ENCODE assay signal across 13 cellular contexts in genomic region chr5:7851617-7852289, GRCh38. TPM values are rescaled to one million over a fixed set of nuclear protein-coding genes. Genes with fewer than 3 reads are reported as not detected.
DNase-seq lines count a peak whose midpoint lies in the region; TF ChIP-seq lines count a peak whose summit lies in the region.
"Had no signal": no experiment of that assay in that cellular context is flagged by ENCODE, and none has a peak within 500 bp of the region (broad histone marks: within the 10 kb centered on the region; RNA-seq: fewer than 3 reads in every experiment).

No MANE protein-coding gene starts in this region.

- H3K4me1 ChIP-seq in Caco-2: no peaks in the 10 kb centered on the region; the same call in 1 of the 2 replicates
- H3K4me1 ChIP-seq in Loucy (ENCODE audit: insufficient read depth, low read length, poor library complexity, severe bottlenecking): peaks cover 11% of the 10 kb centered on the region
- H3K4me1 ChIP-seq in hepatocyte (ENCODE audit: insufficient read depth): no peaks in the 10 kb centered on the region
- peaks cover 3% of the 10 kb centered on the region for H3K4me1 ChIP-seq in osteoblast (ENCODE audit: insufficient read depth, low read length)
- H3K4me1 ChIP-seq in suprapubic skin: peaks cover 22% of the 10 kb centered on the region

- TSS peak; percentile 54 for BruUV-seq in Caco-2 (replicated peaks; lab: Mats Ljungman, UMichigan)

- no peaks in the 10 kb centered on the region for H3K27me3 ChIP-seq in Caco-2 (replicated peaks; ENCODE audit: control insufficient read depth, insufficient read depth, low read length)
- H3K27me3 ChIP-seq in Loucy (ENCODE audit: insufficient read depth, low read length, poor library complexity, severe bottlenecking): no peaks in the 10 kb centered on the region
- no peaks in the 10 kb centered on the region for H3K27me3 ChIP-seq in hepatocyte
- peaks cover 14% of the 10 kb centered on the region for H3K27me3 ChIP-seq in osteoblast (ENCODE audit: insufficient read depth, low read length)
- H3K27me3 ChIP-seq in H7 (ENCODE audit: control insufficient read depth, insufficient read depth, low read length): peaks cover 21% of the 10 kb centered on the region
- peaks cover 8% of the 10 kb centered on the region for H3K27me3 ChIP-seq in suprapubic skin
- H3K27me3 ChIP-seq: adrenal gland had no signal

- H4K20me1 ChIP-seq in Loucy (ENCODE audit: insufficient read depth, low read length, poor library complexity, severe bottlenecking): no peaks in the 10 kb centered on the region
- no peaks in the 10 kb centered on the region for H4K20me1 ChIP-seq in hepatocyte (ENCODE audit: insufficient read depth, poor library complexity, severe bottlenecking)
- H4K20me1 ChIP-seq in osteoblast (ENCODE audit: insufficient read depth, low read length): no peaks in the 10 kb centered on the region

- no peaks in the 10 kb centered on the region for H3K9me3 Mint-ChIP-seq in Caco-2 (ENCODE audit: unreplicated experiment)

- TF ChIP-seq POLR2A in suprapubic skin (IDR thresholded peaks at IDR 0.05): no peak

- CTCF ChIA-PET in Caco-2 (lab: Charles Lee): interaction anchor here (0.5 to 2.6 kb wide), 3 partner anchors 18 to 189 kb away, joined by 3 to 10 read pairs (median 10); partner anchors contain the start of genes FASTKD3 and MTRR

- TF ChIP-seq CTCF in Caco-2 (IDR thresholded peaks at IDR 0.05; ENCODE audit: insufficient read depth in 1 of 2, low read depth in 1 of 2, low read length in 1 of 2, severe bottlenecking in 1 of 2, unreplicated experiment in 1 of 2) (no peak), Loucy (conservative IDR thresholded peaks at IDR 0.05; ENCODE audit: low read length) (no peak), hepatocyte (IDR thresholded peaks at IDR 0.05; ENCODE audit: poor library complexity) (no peak), osteoblast (IDR thresholded peaks at IDR 0.05; ENCODE audit: extremely low read depth, low read depth, low read length) (no peak), suprapubic skin (IDR thresholded peaks at IDR 0.05) (no peak)

- H3K9me3 ChIP-seq in Caco-2 (peaks cover 5% of the 10 kb centered on the region; the same call in 1 of the 2 replicates), Loucy (ENCODE audit: insufficient read depth, low read depth, low read length) (no peaks in the 10 kb centered on the region), hepatocyte (ENCODE audit: low read depth) (no peaks in the 10 kb centered on the region), osteoblast (ENCODE audit: low read depth, low read length) (no peaks in the 10 kb centered on the region), suprapubic skin (no peaks in the 10 kb centered on the region)
- H3K9me3 ChIP-seq: adrenal gland, gastroesophageal sphincter, SK-N-SH had no signal

- no peaks in the 10 kb centered on the region for H3K79me2 ChIP-seq in Loucy (ENCODE audit: insufficient read depth, low read length)
- no peaks in the 10 kb centered on the region for H3K79me2 ChIP-seq in hepatocyte
- H3K79me2 ChIP-seq in osteoblast (ENCODE audit: insufficient read depth, low read length): no peaks in the 10 kb centered on the region

- no peak overlapping the region for H3K4me2 ChIP-seq in Loucy (ENCODE audit: low read depth, low read length, poor library complexity, severe bottlenecking)
- H3K4me2 ChIP-seq in hepatocyte: peak overlapping the region; percentile 96
- H3K4me2 ChIP-seq in osteoblast (ENCODE audit: insufficient read depth, low read length): no peak overlapping the region

- H3K9ac ChIP-seq in Loucy (ENCODE audit: low read depth, low read length, poor library complexity, severe bottlenecking): no peak overlapping the region
- H3K9ac ChIP-seq: SK-N-SH had no signal

- no peaks in the 10 kb centered on the region for H3F3A ChIP-seq in Loucy (ENCODE audit: low read depth)

- no peak for TF ChIP-seq EP300 in suprapubic skin (IDR thresholded peaks at IDR 0.05)

- H3K4me1 Mint-ChIP-seq in Caco-2 (ENCODE audit: low read depth, unreplicated experiment): peaks cover 3% of the 10 kb centered on the region

- intact Hi-C loops in Caco-2 (cut with micrococcal nuclease; ENCODE audit: unreplicated experiment): loop anchor here (2.0 to 10.0 kb wide), 2 partner anchors 35 to 87 kb away; no protein-coding TSS in a partner anchor

- H3K36me3 ChIP-seq in Caco-2 (ENCODE audit: control insufficient read depth, insufficient read depth, low read length) (no peaks in the 10 kb centered on the region), Loucy (ENCODE audit: insufficient read depth, low read length) (no peaks in the 10 kb centered on the region), hepatocyte (replicated peaks; ENCODE audit: insufficient read depth, low read depth) (no peaks in the 10 kb centered on the region), osteoblast (ENCODE audit: insufficient read depth, low read length) (no peaks in the 10 kb centered on the region), H7 (replicated peaks; ENCODE audit: control insufficient read depth, insufficient read depth, low read length) (no peaks in the 10 kb centered on the region), suprapubic skin (no peaks in the 10 kb centered on the region)
- H3K36me3 ChIP-seq: adrenal gland, gastroesophageal sphincter had no signal

- DNase-seq in Caco-2 (no peak), hepatocyte (ENCODE audit: low spot score) (no peak), osteoblast (ENCODE audit: insufficient read length, low spot score, missing footprints) (peak; percentile 55), H7 (no peak), suprapubic skin (ENCODE audit: low spot score in 2 of 2) (no peak), NCI-H1694 (lab: John Stamatoyannopoulos, UW) (no peak)
- DNase-seq: HCEC 1CT, NCI-H187 had no signal

- H3K9me2 ChIP-seq in Loucy (replicated peaks; ENCODE audit: low read depth, low read length) (no peaks in the 10 kb centered on the region), hepatocyte (replicated peaks; ENCODE audit: insufficient read depth) (no peaks in the 10 kb centered on the region)
- H3K9me2 ChIP-seq: SK-N-SH had no signal

- H3K27me3 Mint-ChIP-seq in Caco-2 (ENCODE audit: insufficient read depth, unreplicated experiment): peaks cover 8% of the 10 kb centered on the region

- H3K36me3 Mint-ChIP-seq in Caco-2 (ENCODE audit: insufficient read depth, unreplicated experiment): peaks cover 6% of the 10 kb centered on the region

- H3K4me3 Mint-ChIP-seq in Caco-2 (ENCODE audit: unreplicated experiment): peak overlapping the region; percentile 79

- 71% methylated on average over 8 of the region's 8 CpGs for WGBS in hepatocyte (ENCODE audit: low lambda C conversion rate, missing lambda C conversion rate)
- 92% methylated on average over 8 of the region's 8 CpGs for WGBS in suprapubic skin

- H3K27ac ChIP-seq in hepatocyte (no peak overlapping the region), osteoblast (ENCODE audit: low read depth, low read length) (no peak overlapping the region), suprapubic skin (no peak overlapping the region)

- no peak overlapping the region for H3K4me3 ChIP-seq in Caco-2 (ENCODE audit: low read depth, low read length)
- no peak overlapping the region for H3K4me3 ChIP-seq in Loucy (ENCODE audit: low read length, poor library complexity, severe bottlenecking)
- H3K4me3 ChIP-seq in hepatocyte: no peak overlapping the region
- H3K4me3 ChIP-seq in osteoblast (ENCODE audit: insufficient read depth, low read length): no peak overlapping the region
- H3K4me3 ChIP-seq in H7 (ENCODE audit: insufficient read depth, low read depth, low read length): no peak overlapping the region
- H3K4me3 ChIP-seq in suprapubic skin: no peak overlapping the region
- H3K4me3 ChIP-seq: K562 had no signal

- peak overlapping the region; percentile 55 for H3K27ac Mint-ChIP-seq in Caco-2 (ENCODE audit: unreplicated experiment)

- POLR2A ChIA-PET in Caco-2 (lab: Charles Lee): no interaction called here

- H2AFZ ChIP-seq in Loucy (ENCODE audit: low read length) (0 out of 2 replicates have a peak overlapping the region, but pooled peaks have one; percentile 25), hepatocyte (no peak overlapping the region), osteoblast (ENCODE audit: low read length) (no peak overlapping the region)

RNA-seq across cellular contexts. Expression of gene CFAP90, which starts 0.8 kb away (rescaled TPM):
- total RNA-seq in Caco-2 (2022) (0.29 TPM in 1 of 2 replicates, not detected in the other), hepatocyte (0.08 and 0.30 TPM in 2 replicates), osteoblast (0.59 and 1.1 TPM in 2 replicates), suprapubic skin (1 to 10 TPM in 1 of 4 donors, not detected in 3; 1.4 TPM)
- polyA plus RNA-seq in hepatocyte: 1.0 and 1.7 TPM in 2 replicates
- 0.33 TPM in 1 of 2 replicates, not detected in the other for total RNA-seq in H7 (2014; rRNA removed; shearing (Covaris generic))
- total RNA-seq: K562 had no signal
- polyA plus RNA-seq: K562 had no signal

RNA-seq across cellular contexts. Expression of gene FASTKD3, which starts 17.1 kb away (rescaled TPM):
- total RNA-seq in Caco-2 (2022) (14.2 and 15.4 TPM in 2 replicates), hepatocyte (15.2 and 22.4 TPM in 2 replicates), osteoblast (10.9 and 13.6 TPM in 2 replicates), suprapubic skin (10 to 100 TPM in 2 of 4 donors, 1 to 10 TPM in 2; 7.6 to 13.7 (median 10.1) TPM)
- 8.0 and 14.7 TPM in 2 replicates for polyA plus RNA-seq in hepatocyte
- total RNA-seq in H7 (2014; rRNA removed; shearing (Covaris generic)): 15.4 and 16.4 TPM in 2 replicates

RNA-seq across cellular contexts. Expression of gene MTRR, which starts 17.2 kb away (rescaled TPM):
- total RNA-seq in Caco-2 (2022) (50.1 and 57.6 TPM in 2 replicates), hepatocyte (28.0 and 29.9 TPM in 2 replicates), osteoblast (36.2 and 36.6 TPM in 2 replicates), suprapubic skin (10 to 100 TPM; 33.5 to 51.2 (median 38.4) TPM)
- polyA plus RNA-seq in hepatocyte: 18.0 and 24.8 TPM in 2 replicates
- total RNA-seq in H7 (2014; rRNA removed; shearing (Covaris generic)): 30.3 and 31.2 TPM in 2 replicates
